ENCODE assay signal across 8 cellular contexts in the genomic region with DNA sequence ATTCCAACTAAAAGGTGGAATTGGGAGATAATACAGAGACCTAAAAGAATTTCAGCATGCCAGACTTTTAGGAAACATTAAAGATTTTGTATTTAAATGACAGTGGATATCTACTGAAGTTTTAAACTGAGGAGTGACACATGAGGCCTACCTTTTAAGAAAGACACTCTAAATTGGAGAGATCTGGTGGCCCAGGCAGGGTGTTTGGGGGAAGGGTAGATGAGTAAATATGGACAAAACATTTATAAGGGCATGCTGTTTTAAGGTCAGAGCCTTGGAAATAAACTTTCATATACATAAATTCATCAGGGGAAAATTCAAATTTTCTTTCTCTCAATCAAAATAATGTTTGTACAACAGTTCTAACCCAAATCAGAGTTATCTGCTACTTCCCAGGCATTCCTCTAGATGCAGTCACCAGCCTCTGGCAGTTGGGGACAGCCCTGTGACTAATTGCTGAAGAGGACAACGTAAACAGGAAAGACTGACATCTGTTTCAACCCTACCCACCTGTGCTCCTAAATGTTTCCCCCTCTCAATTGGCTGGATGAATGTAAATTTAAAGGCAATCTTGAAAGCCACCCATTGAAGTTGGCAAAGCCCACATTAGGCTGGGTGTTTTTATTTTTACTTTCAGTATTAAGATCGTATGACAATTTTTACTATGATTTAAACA.
A peak's percentile ranks its signal among the peaks of the same experiment; 100 is the strongest.
DNase-seq lines count a peak whose midpoint lies in the region; ATAC-seq, FAIRE-seq and TF ChIP-seq lines count a peak whose summit lies in the region.

No MANE protein-coding gene starts in this region.

- no peaks in the 10 kb centered on the region for H3K9me3 ChIP-seq in effector memory CD4-positive, alpha-beta T cell (ENCODE audit: control insufficient read depth, low read length)
- no peaks in the 10 kb centered on the region for H3K9me3 ChIP-seq in colonic mucosa

- DNase-seq in RPMI7951 (ENCODE audit: low read depth): peak; percentile 28
- DNase-seq in immature natural killer cell: no peak
- no peak for DNase-seq in frontal cortex (ENCODE audit: low spot score in 2 of 2)
- no peak for DNase-seq in stimulated activated CD4-positive, alpha-beta T cell treated with anti-CD3 and anti-CD28 coated beads, Interleukin-2, amount 100 ng/mL, for 24 hours
- no peak for DNase-seq in effector memory CD4-positive, alpha-beta T cell
- DNase-seq in colonic mucosa: no peak

- H3K36me3 Mint-ChIP-seq in immature natural killer cell: no peaks in the 10 kb centered on the region

- no peaks in the 10 kb centered on the region for H3K27me3 Mint-ChIP-seq in immature natural killer cell (ENCODE audit: low read depth in 3 of 3)

- no peak overlapping the region for H3K4me3 ChIP-seq in effector memory CD4-positive, alpha-beta T cell (ENCODE audit: insufficient read depth, low read depth, low read length, poor library complexity, severe bottlenecking)
- H3K4me3 ChIP-seq in colonic mucosa: no peak overlapping the region

- no peaks in the 10 kb centered on the region for H3K36me3 ChIP-seq in effector memory CD4-positive, alpha-beta T cell (ENCODE audit: control insufficient read depth, insufficient read depth, low read length)
- H3K36me3 ChIP-seq in colonic mucosa: no peaks in the 10 kb centered on the region

- no peak overlapping the region for H3K9ac ChIP-seq in colonic mucosa (ENCODE audit: low read depth in 2 of 2, low read length in 2 of 2)

- no peaks in the 10 kb centered on the region for H3K27me3 ChIP-seq in effector memory CD4-positive, alpha-beta T cell (replicated peaks; ENCODE audit: control insufficient read depth, insufficient read depth, low read length, poor library complexity, severe bottlenecking)
- H3K27me3 ChIP-seq in colonic mucosa: no peaks in the 10 kb centered on the region

- H3K27ac Mint-ChIP-seq in immature natural killer cell: no peak overlapping the region

- intact Hi-C loops in colonic mucosa (cut with DNase I): no loop called here

- no peak for FAIRE-seq in frontal cortex (lab: Jason Lieb, UNC)

- H3K9me3 Mint-ChIP-seq in immature natural killer cell: peaks cover 5 to 26% (median 11%) of the 10 kb centered on the region in 6 donors

- H3K4me3 Mint-ChIP-seq in immature natural killer cell: peak overlapping the region; percentile 14 to 53 (median 31)

- peak; percentile 95 for ATAC-seq in GM18867 (IDR thresholded peaks at IDR 0.05; ENCODE audit: unreplicated experiment)
- peak; percentile 82 for ATAC-seq in HG02885 (IDR thresholded peaks at IDR 0.05; ENCODE audit: poor library complexity, unreplicated experiment)

- peaks cover 0 to 6% of the 10 kb centered on the region in 2 donors for H3K4me1 Mint-ChIP-seq in immature natural killer cell

- no peak overlapping the region for H3K27ac ChIP-seq in effector memory CD4-positive, alpha-beta T cell (ENCODE audit: insufficient read depth, low read length, poor library complexity, severe bottlenecking)
- H3K27ac ChIP-seq in colonic mucosa: no peak overlapping the region

- no peak for TF ChIP-seq CTCF in colonic mucosa (IDR thresholded peaks at IDR 0.05)

- H3K4me1 ChIP-seq in effector memory CD4-positive, alpha-beta T cell (ENCODE audit: control insufficient read depth, insufficient read depth, low read length, poor library complexity, severe bottlenecking): no peaks in the 10 kb centered on the region
- no peaks in the 10 kb centered on the region for H3K4me1 ChIP-seq in colonic mucosa
